Comparison of ENCODE assay signal across 16 cellular contexts in the genomic region with DNA sequence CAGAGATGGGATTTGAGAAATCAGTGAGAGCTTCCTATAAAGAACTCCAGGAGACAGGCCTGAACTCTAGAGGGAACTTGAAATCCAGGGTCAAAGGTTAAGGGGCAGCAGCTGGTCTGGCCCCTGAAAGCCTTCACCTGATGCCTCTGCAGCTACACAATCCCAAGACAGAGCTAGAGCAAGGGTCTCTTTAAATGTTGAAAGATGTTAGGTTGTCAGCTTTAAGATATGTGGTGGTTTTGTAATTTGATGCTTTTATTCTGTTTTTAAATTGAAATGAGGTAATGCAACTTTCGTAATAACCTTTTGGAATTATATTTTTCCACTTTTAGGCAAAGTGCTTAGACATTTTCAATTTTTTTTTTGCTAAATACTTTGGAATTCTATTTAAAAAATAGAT. TPM values are rescaled to one million over a fixed set of nuclear protein-coding genes. Genes with fewer than 3 reads are reported as not detected.
A peak's percentile ranks its signal among the peaks of the same experiment; 100 is the strongest.
DNase-seq lines count a peak whose midpoint lies in the region; ATAC-seq, FAIRE-seq and TF ChIP-seq lines count a peak whose summit lies in the region.
"Had no signal": no experiment of that assay in that cellular context is flagged by ENCODE, and none has a peak within 500 bp of the region (broad histone marks: within the 10 kb centered on the region; RNA-seq: fewer than 3 reads in every experiment).

No MANE protein-coding gene starts in this region.

- no peak overlapping the region for H3K4me3 ChIP-seq in skeletal muscle cell (ENCODE audit: low read depth, low read length)
- no peak overlapping the region for H3K4me3 ChIP-seq in OCI-LY7 (ENCODE audit: low read depth, low read length, poor library complexity, severe bottlenecking)
- H3K4me3 ChIP-seq in pancreas = no peak overlapping the region
- H3K4me3 ChIP-seq: ascending aorta, spleen, thyroid gland had no signal

- H4K20me1 ChIP-seq in OCI-LY7 (ENCODE audit: insufficient read depth, low read length) = peaks cover 5% of the 10 kb centered on the region; the same call in 1 of the 2 replicates

- no peak overlapping the region for H3K27ac Mint-ChIP-seq in T-helper 2 cell treated with Interferon-gamma antibody and Interleukin-4, amounts not matched to agents 5 μg/mL and 100 μg/mL, for 36 hours
- no peak overlapping the region for H3K27ac Mint-ChIP-seq in T-helper 17 cell

- TF ChIP-seq CTCF in OCI-LY7 (conservative IDR thresholded peaks at IDR 0.05; ENCODE audit: low read length) (no peak), pancreas (IDR thresholded peaks at IDR 0.05) (no peak)

- 87 to 90% methylated on average over 1 of the region's 1 CpG for WGBS in pancreas, 2 donors

- no peaks in the 10 kb centered on the region for H3K36me3 Mint-ChIP-seq in T-helper 2 cell treated with Interferon-gamma antibody and Interleukin-4, amounts not matched to agents 5 μg/mL and 100 μg/mL, for 36 hours (ENCODE audit: low read depth)
- peaks cover 2% of the 10 kb centered on the region for H3K36me3 Mint-ChIP-seq in T-helper 17 cell (ENCODE audit: low read depth)

- no peaks in the 10 kb centered on the region for H3K36me3 ChIP-seq in OCI-LY7 (ENCODE audit: insufficient read depth, low read length)
- no peaks in the 10 kb centered on the region for H3K36me3 ChIP-seq in pancreas
- H3K36me3 ChIP-seq: ascending aorta, spleen, thyroid gland had no signal

- CTCF ChIA-PET in OCI-LY7 (lab: Charles Lee; ENCODE audit: unreplicated experiment) = no interaction called here

- no peak for ATAC-seq in T-helper 17 cell
- no peak for ATAC-seq in pancreas

- FAIRE-seq in pancreas (lab: Jason Lieb, UNC) = no peak
- FAIRE-seq: D721Med had no signal

- H3K9me2 ChIP-seq in OCI-LY7 (ENCODE audit: insufficient read depth, low read length) = no peaks in the 10 kb centered on the region

- H3K4me2 ChIP-seq in OCI-LY7 (ENCODE audit: low read length) = no peak overlapping the region

- no peaks in the 10 kb centered on the region for H3K9me3 Mint-ChIP-seq in T-helper 2 cell treated with Interferon-gamma antibody and Interleukin-4, amounts not matched to agents 5 μg/mL and 100 μg/mL, for 36 hours

- peaks cover 16% of the 10 kb centered on the region for H3K4me1 Mint-ChIP-seq in T-helper 2 cell treated with Interferon-gamma antibody and Interleukin-4, amounts not matched to agents 5 μg/mL and 100 μg/mL, for 36 hours (ENCODE audit: low read depth)
- H3K4me1 Mint-ChIP-seq in T-helper 17 cell = peaks cover 12% of the 10 kb centered on the region

- H3K4me1 ChIP-seq in OCI-LY7 (ENCODE audit: insufficient read depth, low read length, poor library complexity, severe bottlenecking) (no peaks in the 10 kb centered on the region), pancreas (peaks cover 0 to 8% (median 3%) of the 10 kb centered on the region in 3 donors)

- no peak for DNase-seq in T-helper 2 cell treated with Interferon-gamma antibody and Interleukin-4, amounts not matched to agents 5 μg/mL and 100 μg/mL, for 36 hours (ENCODE audit: low spot score)
- DNase-seq in T-helper 2 cell = no peak
- DNase-seq in T-helper 17 cell = no peak
- peak; percentile 56 for DNase-seq in fibroblast of gingiva (ENCODE audit: low read depth)
- peak; percentile 22 for DNase-seq in skeletal muscle cell (ENCODE audit: low read depth)
- no peak for DNase-seq in OCI-LY7 (ENCODE audit: low spot score)
- DNase-seq in pancreas = no peak
- DNase-seq in occipital lobe (lab: John Stamatoyannopoulos, UW) = no peak
- DNase-seq: 8988T, hypothalamus, NCI-H187, SIG-M5, spleen, thyroid gland had no signal

- H3K4me3 Mint-ChIP-seq in T-helper 2 cell treated with Interferon-gamma antibody and Interleukin-4, amounts not matched to agents 5 μg/mL and 100 μg/mL, for 36 hours = peak overlapping the region; percentile 48
- H3K4me3 Mint-ChIP-seq in T-helper 17 cell = peak overlapping the region; percentile 55

- no peaks in the 10 kb centered on the region for H3K27me3 ChIP-seq in pancreas
- H3K27me3 ChIP-seq: thyroid gland had no signal

- H2AFZ ChIP-seq in OCI-LY7 (ENCODE audit: low read length) = no peak overlapping the region

- H3K9me3 ChIP-seq in T-helper 17 cell (ENCODE audit: control insufficient read depth, low read length, poor library complexity, severe bottlenecking) = no peaks in the 10 kb centered on the region
- H3K9me3 ChIP-seq in OCI-LY7 (ENCODE audit: low read length) = no peaks in the 10 kb centered on the region
- H3K9me3 ChIP-seq in pancreas = no peaks in the 10 kb centered on the region
- H3K9me3 ChIP-seq: ascending aorta, thyroid gland had no signal

- POLR2A ChIA-PET in OCI-LY7 (lab: Charles Lee) = interaction anchor here (0.6 to 0.9 kb wide), 2 partner anchors 13 to 161 kb away, joined by 3 read pairs; no protein-coding TSS in a partner anchor

- H3K79me2 ChIP-seq in OCI-LY7 (ENCODE audit: insufficient read depth, low read depth, low read length) = no peaks in the 10 kb centered on the region

- H3K27ac ChIP-seq in OCI-LY7 (ENCODE audit: low read depth, low read length, poor library complexity, severe bottlenecking) = no peak overlapping the region
- H3K27ac ChIP-seq in pancreas = no peak overlapping the region
- H3K27ac ChIP-seq: ascending aorta, spleen, thyroid gland had no signal

- peaks cover 64% of the 10 kb centered on the region for H3K27me3 Mint-ChIP-seq in T-helper 2 cell treated with Interferon-gamma antibody and Interleukin-4, amounts not matched to agents 5 μg/mL and 100 μg/mL, for 36 hours (ENCODE audit: low read depth)
- peaks cover 41% of the 10 kb centered on the region for H3K27me3 Mint-ChIP-seq in T-helper 17 cell

- intact Hi-C loops in OCI-LY7 (cut with micrococcal nuclease; ENCODE audit: unreplicated experiment) (no loop called here), pancreas (cut with DNase I) (no loop called here)

- BruUV-seq in OCI-LY7 (replicated peaks; lab: Mats Ljungman, UMichigan) = no TSS peak

RNA-seq across cellular contexts. Expression of a gene that starts 2.4 kb away (rescaled TPM):
- total RNA-seq in T-helper 17 cell (not detected), OCI-LY7 (2022) (not detected in 2 replicates), pancreas (1 to 10 TPM; 1.5 to 2.8 (median 1.9) TPM), occipital lobe (5.1 TPM)
- not detected in 2 replicates for total RNA-seq in OCI-LY7 (2014; rRNA removed; shearing (Covaris generic))
- 1 to 10 TPM; 1.4 to 5.0 TPM for polyA plus RNA-seq in pancreas
- total RNA-seq: ascending aorta, spleen had no signal

RNA-seq across cellular contexts. Expression of a gene that starts 15.0 kb away (rescaled TPM):
- total RNA-seq in T-helper 17 cell (under 1 TPM in 1 of 2 donors, not detected in 1; 0.20 TPM), OCI-LY7 (2022) (1.8 and 2.4 TPM in 2 replicates), pancreas (10 to 100 TPM; 10.7 to 14.7 (median 11.6) TPM), occipital lobe (0.47 TPM)
- total RNA-seq in OCI-LY7 (2014; rRNA removed; shearing (Covaris generic)) = 0.36 and 0.60 TPM in 2 replicates
- polyA plus RNA-seq in pancreas = 10 to 100 TPM; 30.9 to 62.0 TPM

RNA-seq across cellular contexts. Expression of a gene that starts 38.4 kb away (rescaled TPM):
- 1 to 10 TPM; 8.0 to 8.8 TPM for total RNA-seq in T-helper 17 cell
- total RNA-seq in OCI-LY7 (2014; rRNA removed; shearing (Covaris generic)) = 10.6 and 11.8 TPM in 2 replicates
- total RNA-seq in OCI-LY7 (2022) = 12.8 and 15.5 TPM in 2 replicates
- total RNA-seq in pancreas = 10 to 100 TPM; 13.1 to 32.8 (median 17.1) TPM
- 10 to 100 TPM; 17.9 to 18.6 TPM for polyA plus RNA-seq in pancreas
- total RNA-seq in occipital lobe = 29.5 TPM

RNA-seq across cellular contexts. Expression of a gene that starts 50.8 kb away (rescaled TPM):
- total RNA-seq in T-helper 17 cell (under 1 TPM; 0.70 to 0.94 TPM), OCI-LY7 (2022) (1.7 and 2.2 TPM in 2 replicates), pancreas (under 1 TPM; 0.19 to 0.93 (median 0.31) TPM), occipital lobe (1.9 TPM)
- 0.44 and 0.66 TPM in 2 replicates for total RNA-seq in OCI-LY7 (2014; rRNA removed; shearing (Covaris generic))
- 1 to 10 TPM in 1 of 2 donors, under 1 TPM in 1; 0.42 to 1.1 TPM for polyA plus RNA-seq in pancreas
- total RNA-seq: ascending aorta had no signal

RNA-seq across cellular contexts. Expression of a gene that starts 51.0 kb away (rescaled TPM):
- total RNA-seq in T-helper 17 cell (100 to 1,000 TPM; 107 to 112 TPM), OCI-LY7 (2022) (274 and 310 TPM in 2 replicates), pancreas (100 to 1,000 TPM; 133 to 235 (median 189) TPM), occipital lobe (81.1 TPM)
- total RNA-seq in OCI-LY7 (2014; rRNA removed; shearing (Covaris generic)) = 140 and 158 TPM in 2 replicates
- 100 to 1,000 TPM; 208 to 216 TPM for polyA plus RNA-seq in pancreas

Comparison
In these comparisons a context has a peak if more than half of its experiments do, and no peak if none do; other contexts are left out.
1. DNase-seq: peak in fibroblast of gingiva (single experiment) and skeletal muscle cell (single experiment); none in T-helper 2 cell treated with Interferon-gamma antibody and Interleukin-4, amounts not matched to agents 5 μg/mL and 100 μg/mL, for 36 hours (single experiment), T-helper 2 cell (0 of 5), T-helper 17 cell (0 of 3), OCI-LY7 (single experiment), pancreas (0 of 6) and occipital lobe (single experiment).